1 cellular context compared by ENCODE assay signal in genomic region chr17:7112527-7113108, GRCh38.
TF ChIP-seq lines count a peak whose summit lies in the region.

No MANE protein-coding gene starts in this region.

TF ChIP-seq in H1, 55 proteins besides CTCF, POLR2A, EP300 and RAD21:
- TF ChIP-seq RFX5 (IDR thresholded peaks at IDR 0.05; ENCODE audit: borderline replicate concordance, low read depth, low read length) (no peak), KDM1A (IDR thresholded peaks at IDR 0.05; ENCODE audit: borderline replicate concordance, low read length) (0 out of 2 replicates have a peak, but pooled peaks have one; percentile 24)
